Comparison of ENCODE assay signal across 35 cellular contexts in the genomic region with DNA sequence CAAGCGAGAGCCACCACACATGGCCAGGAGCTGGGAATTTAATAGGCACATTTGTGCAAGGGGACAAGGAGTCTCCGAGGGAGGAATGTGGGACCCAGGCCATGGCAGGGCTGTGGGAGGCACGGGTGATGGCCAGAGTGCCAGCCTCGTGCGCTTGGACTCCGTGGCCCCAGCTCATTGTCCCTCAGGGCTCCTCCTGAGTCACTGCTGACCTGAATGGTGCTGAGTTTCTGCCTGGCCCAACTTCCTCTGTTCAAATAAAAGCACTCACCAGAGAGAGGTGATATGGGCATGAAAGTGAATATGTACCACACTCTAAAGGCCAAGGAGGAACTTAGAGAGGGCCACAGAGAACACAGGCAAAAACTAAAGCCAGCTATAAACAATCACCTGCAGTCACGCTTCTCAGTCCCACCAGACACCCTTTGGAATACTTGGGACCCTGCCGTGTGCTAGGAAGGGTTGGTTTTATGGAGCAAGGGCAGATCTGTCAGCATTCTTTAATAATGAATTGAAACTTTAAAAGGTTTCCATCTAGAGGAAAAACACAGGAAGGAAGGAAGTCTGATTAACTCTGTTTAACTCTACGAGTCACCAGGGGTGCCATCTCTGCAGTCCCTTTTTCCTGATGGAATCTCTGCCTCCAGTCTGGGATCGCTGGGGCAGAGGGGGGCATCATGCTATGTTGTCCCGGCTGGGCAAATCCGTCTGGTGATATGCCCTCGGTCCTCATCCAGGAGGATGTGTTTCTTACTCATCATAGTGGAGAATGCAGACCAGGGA. TPM values are rescaled to one million over a fixed set of nuclear protein-coding genes. Genes with fewer than 3 reads are reported as not detected.
"Had no signal": no experiment of that assay in that cellular context is flagged by ENCODE, and none has a peak within 500 bp of the region (broad histone marks: within the 10 kb centered on the region; RNA-seq: fewer than 3 reads in every experiment).

No MANE protein-coding gene starts in this region.

- H2AFZ ChIP-seq: hepatocyte had no signal

- H3K4me2 ChIP-seq: hepatocyte, smooth muscle cell had no signal

- H3K4me1 ChIP-seq: upper lobe of left lung had no signal

- H3K79me2 ChIP-seq: hepatocyte had no signal

- H3K36me3 Mint-ChIP-seq: natural killer cell treated with Interleukin-12 subunit alpha and Interleukin-12 subunit beta and Interleukin-15 and Interleukin-18, amount 100 ng/mL, for 72 hours; stimulated activated memory B cell treated with anti-CD40 and anti-IgM and Interleukin-4, amounts not matched to agents 10 μg/mL and 1 μg/mL and 100 μg/mL, for 72 hours; T-cell had no signal

- H3K4me3 Mint-ChIP-seq: activated B cell treated with CpG ODN at 0.5 μM for 24 hours; activated CD8-positive, alpha-beta T cell treated with anti-CD3 and anti-CD28 coated beads for 36 hours; activated naive CD8-positive, alpha-beta T cell treated with anti-CD3 and anti-CD28 coated beads, Interleukin-2, amount 50 U/mL, for 24 hours; activated T-cell treated with anti-CD3 and anti-CD28 coated beads, Interleukin-2, amount 50 U/mL, for 4 hours; activated T-helper 17 cell treated with anti-CD3 and anti-CD28 coated beads, Interleukin-2, amount 50 U/mL, for 72 hours; dendritic cell treated with granulocyte-macrophage colony-stimulating factor and Interleukin-4, amounts not matched to agents 40 ng/mL and 50 ng/mL, for 4 days; natural killer cell treated with Interleukin-12 subunit alpha and Interleukin-12 subunit beta and Interleukin-15 and Interleukin-18, amount 100 ng/mL, for 72 hours; stimulated activated memory B cell treated with anti-CD40 and anti-IgM and Interleukin-4, amounts not matched to agents 10 μg/mL and 1 μg/mL and 100 μg/mL, for 72 hours; stimulated activated naive CD8-positive, alpha-beta T cell treated with anti-CD3 and anti-CD28 coated beads, Interleukin-15, amount 100 ng/mL, for 72 hours; T-cell; T-helper 2 cell treated with Interferon-gamma antibody and Interleukin-4, amounts not matched to agents 5 μg/mL and 100 μg/mL, for 36 hours had no signal

- H3K36me3 ChIP-seq: neutrophil, upper lobe of left lung, vagina had no signal

- H3K9me3 ChIP-seq: mucosa of descending colon, neutrophil, upper lobe of left lung, vagina had no signal

- H3K27ac ChIP-seq: hepatocyte, neutrophil, upper lobe of left lung, vagina had no signal

- H3K27ac Mint-ChIP-seq: activated B cell treated with CpG ODN at 0.5 μM for 24 hours; activated CD8-positive, alpha-beta T cell treated with anti-CD3 and anti-CD28 coated beads for 36 hours; activated naive CD8-positive, alpha-beta T cell treated with anti-CD3 and anti-CD28 coated beads, Interleukin-2, amount 50 U/mL, for 24 hours; activated T-helper 17 cell treated with anti-CD3 and anti-CD28 coated beads, Interleukin-2, amount 50 U/mL, for 72 hours; dendritic cell treated with granulocyte-macrophage colony-stimulating factor and Interleukin-4, amounts not matched to agents 40 ng/mL and 50 ng/mL, for 4 days; natural killer cell treated with Interleukin-12 subunit alpha and Interleukin-12 subunit beta and Interleukin-15 and Interleukin-18, amount 100 ng/mL, for 72 hours; stimulated activated memory B cell treated with anti-CD40 and anti-IgM and Interleukin-4, amounts not matched to agents 10 μg/mL and 1 μg/mL and 100 μg/mL, for 72 hours; stimulated activated naive CD8-positive, alpha-beta T cell treated with anti-CD3 and anti-CD28 coated beads, Interleukin-15, amount 100 ng/mL, for 72 hours; T-cell; T-helper 2 cell treated with Interferon-gamma antibody and Interleukin-4, amounts not matched to agents 5 μg/mL and 100 μg/mL, for 36 hours had no signal

- ATAC-seq: activated CD8-positive, alpha-beta T cell treated with anti-CD3 and anti-CD28 coated beads for 36 hours; activated naive CD8-positive, alpha-beta T cell treated with anti-CD3 and anti-CD28 coated beads, Interleukin-2, amount 50 U/mL, for 24 hours; activated T-cell treated with anti-CD3 and anti-CD28 coated beads, Interleukin-2, amount 50 U/mL, for 4 hours; activated T-helper 17 cell treated with anti-CD3 and anti-CD28 coated beads, Interleukin-2, amount 50 U/mL, for 72 hours; left lobe of liver; mucosa of descending colon; T-cell had no signal

- H3K4me1 Mint-ChIP-seq: activated B cell treated with CpG ODN at 0.5 μM for 24 hours; activated naive CD8-positive, alpha-beta T cell treated with anti-CD3 and anti-CD28 coated beads, Interleukin-2, amount 50 U/mL, for 24 hours; activated T-helper 17 cell treated with anti-CD3 and anti-CD28 coated beads, Interleukin-2, amount 50 U/mL, for 72 hours; stimulated activated naive CD8-positive, alpha-beta T cell treated with anti-CD3 and anti-CD28 coated beads, Interleukin-15, amount 100 ng/mL, for 72 hours; T-cell had no signal

- DNase-seq: activated B cell treated with CpG ODN at 0.5 μM for 24 hours; activated CD4-positive, alpha-beta T cell treated with anti-CD3 and anti-CD28 coated beads, Interleukin-2, amount 50 U/mL, for 1 hour; activated CD8-positive, alpha-beta T cell treated with anti-CD3 and anti-CD28 coated beads for 36 hours; activated gamma-delta T cell treated with Interleukin-2 at 50 U/mL for 16 hours; activated naive CD4-positive, alpha-beta T cell treated with anti-CD3 and anti-CD28 coated beads, Interleukin-2, amount 50 U/mL, for 16 hours; activated naive CD8-positive, alpha-beta T cell treated with anti-CD3 and anti-CD28 coated beads, Interleukin-2, amount 50 U/mL, for 24 hours; activated T-cell treated with anti-CD3 and anti-CD28 coated beads, Interleukin-2, amount 50 U/mL, for 4 hours; amygdala; central memory CD4-positive, alpha-beta T cell; effector CD8-positive, alpha-beta T cell; glutamatergic neuron; kidney; mesendoderm; mucosa of descending colon; retina; stimulated activated CD4-positive, alpha-beta T cell treated with anti-CD3 and anti-CD28 coated beads, Interleukin-1b, Interleukin-23, amount 100 ng/mL, for 48 hours; stimulated activated CD4-positive, alpha-beta T cell treated with anti-CD3 and anti-CD28 coated beads, Interleukin-4, amount 100 ng/mL, for 4 hours; stimulated activated CD8-positive, alpha-beta memory T cell treated with anti-CD3 and anti-CD28 coated beads, Interleukin-4, amount 100 ng/mL, for 48 hours; stimulated activated naive CD8-positive, alpha-beta T cell treated with anti-CD3 and anti-CD28 coated beads, Interleukin-15, amount 100 ng/mL, for 72 hours; substantia nigra; T-cell; upper lobe of left lung had no signal

- H3K27me3 ChIP-seq: upper lobe of left lung, vagina had no signal

- H3K4me3 ChIP-seq: hepatocyte, lung, mucosa of descending colon, smooth muscle cell, upper lobe of left lung, vagina had no signal

- H3K9me3 Mint-ChIP-seq: activated B cell treated with CpG ODN at 0.5 μM for 24 hours; activated CD8-positive, alpha-beta T cell treated with anti-CD3 and anti-CD28 coated beads for 36 hours; activated naive CD8-positive, alpha-beta T cell treated with anti-CD3 and anti-CD28 coated beads, Interleukin-2, amount 50 U/mL, for 24 hours; activated T-cell treated with anti-CD3 and anti-CD28 coated beads, Interleukin-2, amount 50 U/mL, for 4 hours; activated T-helper 17 cell treated with anti-CD3 and anti-CD28 coated beads, Interleukin-2, amount 50 U/mL, for 72 hours; dendritic cell treated with granulocyte-macrophage colony-stimulating factor and Interleukin-4, amounts not matched to agents 40 ng/mL and 50 ng/mL, for 4 days; natural killer cell treated with Interleukin-12 subunit alpha and Interleukin-12 subunit beta and Interleukin-15 and Interleukin-18, amount 100 ng/mL, for 72 hours; stimulated activated memory B cell treated with anti-CD40 and anti-IgM and Interleukin-4, amounts not matched to agents 10 μg/mL and 1 μg/mL and 100 μg/mL, for 72 hours; stimulated activated naive CD8-positive, alpha-beta T cell treated with anti-CD3 and anti-CD28 coated beads, Interleukin-15, amount 100 ng/mL, for 72 hours; T-cell; T-helper 2 cell treated with Interferon-gamma antibody and Interleukin-4, amounts not matched to agents 5 μg/mL and 100 μg/mL, for 36 hours had no signal

RNA-seq across cellular contexts. Expression of a gene that starts 25.1 kb away (rescaled TPM):
- total RNA-seq: activated CD8-positive, alpha-beta T cell treated with anti-CD3 and anti-CD28 coated beads for 36 hours; activated T-cell treated with anti-CD3 and anti-CD28 coated beads, Interleukin-2, amount 50 U/mL, for 4 hours; activated T-helper 17 cell treated with anti-CD3 and anti-CD28 coated beads, Interleukin-2, amount 50 U/mL, for 72 hours; epithelial cell of proximal tubule; natural killer cell treated with Interleukin-12 subunit alpha and Interleukin-12 subunit beta and Interleukin-15 and Interleukin-18, amount 100 ng/mL, for 72 hours; osteocyte had no signal
- polyA plus RNA-seq: hepatocyte had no signal
